Comparison of ENCODE assay signal across 17 cellular contexts in genomic region chr15:67130166-67130565, GRCh38.
DNase-seq lines count a peak whose midpoint lies in the region; ATAC-seq and TF ChIP-seq lines count a peak whose summit lies in the region.
"Had no signal": no experiment of that assay in that cellular context is flagged by ENCODE, and none has a peak within 500 bp of the region (broad histone marks: within the 10 kb centered on the region; RNA-seq: fewer than 3 reads in every experiment).

No MANE protein-coding gene starts in this region.

- H3K9me3 Mint-ChIP-seq in endodermal cell = no peaks in the 10 kb centered on the region
- H3K9me3 Mint-ChIP-seq: activated T-helper 2 cell treated with anti-CD3 and anti-CD28 coated beads, Interferon-gamma antibody, Interleukin-2, Interleukin-4, amounts not matched to agents 10 μg/mL and 5 μg/mL and 100 μg/mL, durations not matched to agents 14 hours and 24 hours and 36 hours had no signal

- in situ Hi-C loops in IMR-90 (cut with MboI; ENCODE audit: low sequenced_read_pairs) = no loop called here

- peak overlapping the region; percentile 61 for H3K23ac ChIP-seq in IMR-90 (ENCODE audit: low read depth, low read length)

- H3K36me3 ChIP-seq in BLaER1 = peaks cover 31% of the 10 kb centered on the region
- peaks cover 51% of the 10 kb centered on the region for H3K36me3 ChIP-seq in IMR-90 (ENCODE audit: control insufficient read depth, insufficient read depth, low read length)
- H3K36me3 ChIP-seq in endodermal cell (ENCODE audit: control insufficient read depth, insufficient read depth, low read length) = peaks cover 3% of the 10 kb centered on the region
- no peaks in the 10 kb centered on the region for H3K36me3 ChIP-seq in sigmoid colon
- H3K36me3 ChIP-seq in lower lobe of right lung = no peaks in the 10 kb centered on the region
- H3K36me3 ChIP-seq in H7 (replicated peaks; ENCODE audit: control insufficient read depth, insufficient read depth, low read length) = no peaks in the 10 kb centered on the region
- H3K36me3 ChIP-seq: right lobe of liver had no signal

- TF ChIP-seq POLR2A in IMR-90 (IDR thresholded peaks at IDR 0.05; ENCODE audit: low read depth, low read length) (no peak), sigmoid colon (IDR thresholded peaks at IDR 0.05) (no peak)

- peak overlapping the region; percentile 76 for H2BK20ac ChIP-seq in IMR-90 (ENCODE audit: low read depth, low read length)

- TF ChIP-seq CTCF in IMR-90 (conservative IDR thresholded peaks at IDR 0.05; ENCODE audit: low read depth, low read length) (no peak), endodermal cell (conservative IDR thresholded peaks at IDR 0.05) (no peak), sigmoid colon (IDR thresholded peaks at IDR 0.05) (no peak), lower lobe of right lung (IDR thresholded peaks at IDR 0.05) (no peak)

- ATAC-seq in IMR-90 (ENCODE audit: low read depth) = no peak
- ATAC-seq in lower lobe of right lung = no peak
- ATAC-seq: mucosa of descending colon, right lobe of liver had no signal

- H3K27me3 ChIP-seq in BLaER1 (no peaks in the 10 kb centered on the region), IMR-90 (ENCODE audit: control insufficient read depth, insufficient read depth, low read length) (no peaks in the 10 kb centered on the region), endodermal cell (ENCODE audit: control insufficient read depth, insufficient read depth, low read length, poor library complexity, severe bottlenecking) (no peaks in the 10 kb centered on the region), sigmoid colon (no peaks in the 10 kb centered on the region), lower lobe of right lung (ENCODE audit: low read depth) (no peaks in the 10 kb centered on the region), H7 (ENCODE audit: control insufficient read depth, insufficient read depth, low read length) (no peaks in the 10 kb centered on the region)
- H3K27me3 ChIP-seq: right lobe of liver had no signal

- no peak for TF ChIP-seq EP300 in sigmoid colon (IDR thresholded peaks at IDR 0.05)

- peak overlapping the region; percentile 71; the same call in 1 of the 3 replicates for H2BK15ac ChIP-seq in IMR-90 (ENCODE audit: low read depth, low read length)

- H4K5ac ChIP-seq in IMR-90 (ENCODE audit: low read depth, low read length) = peak overlapping the region; percentile 26

- H3K27ac ChIP-seq in BLaER1 = no peak overlapping the region
- peak overlapping the region; percentile 84 for H3K27ac ChIP-seq in IMR-90 (ENCODE audit: insufficient read depth, low read length)
- no peak overlapping the region for H3K27ac ChIP-seq in endodermal cell (ENCODE audit: low read depth, low read length)
- no peak overlapping the region for H3K27ac ChIP-seq in sigmoid colon
- no peak overlapping the region for H3K27ac ChIP-seq in lower lobe of right lung
- H3K27ac ChIP-seq: right lobe of liver had no signal

- H3K4me3 ChIP-seq in BLaER1 (no peak overlapping the region), IMR-90 (ENCODE audit: insufficient read depth, low read depth, low read length) (no peak overlapping the region), endodermal cell (ENCODE audit: low read length) (no peak overlapping the region), sigmoid colon (no peak overlapping the region), lower lobe of right lung (no peak overlapping the region), H7 (ENCODE audit: insufficient read depth, low read depth, low read length) (no peak overlapping the region)
- H3K4me3 ChIP-seq: mucosa of descending colon, right lobe of liver had no signal

- H2AK9ac ChIP-seq in IMR-90 (replicated peaks; ENCODE audit: low read depth, low read length, poor library complexity) = no peak overlapping the region

- H4K20me1 ChIP-seq in BLaER1 (peaks cover 98% of the 10 kb centered on the region), IMR-90 (ENCODE audit: insufficient read depth, low read length) (peaks cover 51% of the 10 kb centered on the region)

- H3K4me3 Mint-ChIP-seq in endodermal cell = no peak overlapping the region

- H3K79me1 ChIP-seq in IMR-90 (ENCODE audit: low read depth in 1 of 2, low read length in 2 of 2) = peaks cover 27 to 92% of the 10 kb centered on the region in 2 experiments

- peak overlapping the region; percentile 34 to 83; a peak in 3 of 4 replicates for H4K8ac ChIP-seq in IMR-90 (ENCODE audit: low read depth in 2 of 2, low read length in 2 of 2)

- H3K4ac ChIP-seq in IMR-90 (ENCODE audit: low read depth, low read length) = peak overlapping the region; percentile 85

- H3K27ac Mint-ChIP-seq in endodermal cell = no peak overlapping the region

- H2BK120ac ChIP-seq in IMR-90 (ENCODE audit: low read depth, low read length) = peak overlapping the region; percentile 83

- H3K4me1 Mint-ChIP-seq in endodermal cell = peaks cover 56% of the 10 kb centered on the region

- no peak overlapping the region for H2AFZ ChIP-seq in IMR-90 (replicated peaks; ENCODE audit: low read length, poor library complexity)

- H2BK5ac ChIP-seq in IMR-90 (ENCODE audit: low read depth, low read length, poor library complexity, severe bottlenecking) = peak overlapping the region; percentile 84

- peak overlapping the region; percentile 49; the same call in 1 of the 2 replicates for H3K18ac ChIP-seq in IMR-90 (ENCODE audit: low read depth, low read length)

- peak overlapping the region; percentile 93 for H3K4me2 ChIP-seq in BLaER1
- no peak overlapping the region for H3K4me2 ChIP-seq in IMR-90 (ENCODE audit: low read depth, low read length)

- peak overlapping the region; percentile 87; the same call in 1 of the 2 replicates for H3K14ac ChIP-seq in IMR-90 (replicated peaks; ENCODE audit: low read depth, low read length)

- no peak overlapping the region for H3K56ac ChIP-seq in IMR-90 (ENCODE audit: extremely low read depth, insufficient read depth, low read length)

- H3K36me3 Mint-ChIP-seq in endodermal cell (ENCODE audit: low read depth) = no peaks in the 10 kb centered on the region

- DNase-seq in IMR-90 (no peak), endodermal cell (peak; percentile 29), sigmoid colon (peak; percentile 56), lower lobe of right lung (no peak), H7 (no peak), DMS79 (lab: John Stamatoyannopoulos, UW) (no peak)
- DNase-seq: AML-193; amygdala; hippocampal formation; mucosa of descending colon; NCI-H2171; NCI-H774; occipital lobe; right lobe of liver; stimulated activated CD4-positive, alpha-beta T cell treated with anti-CD3 and anti-CD28 coated beads, Interleukin-1b, Interleukin-23, amount 100 ng/mL, for 48 hours had no signal

- peak overlapping the region; percentile 80 for H2AK5ac ChIP-seq in IMR-90 (ENCODE audit: low read depth, low read length)

- H3K4me1 ChIP-seq in BLaER1 (peaks cover 97% of the 10 kb centered on the region), IMR-90 (ENCODE audit: control insufficient read depth, insufficient read depth, low read length) (peaks cover 79% of the 10 kb centered on the region), endodermal cell (ENCODE audit: control insufficient read depth, insufficient read depth, low read length) (peaks cover 35% of the 10 kb centered on the region), sigmoid colon (peaks cover 0 to 90% (median 85%) of the 10 kb centered on the region in 4 donors), lower lobe of right lung (peaks cover 67% of the 10 kb centered on the region)

- 100% methylated on average over 2 of the region's 12 CpGs; no CpG with 5 or more reads in 1 of the 2 experiments for WGBS in IMR-90 (ENCODE audit: extremely low coverage in 2 of 2, insufficient read length in 1 of 2), 2 experiments
- WGBS in endodermal cell (ENCODE audit: insufficient coverage in 1 of 2, insufficient read length in 1 of 2), 2 experiments = 91 to 97% methylated on average over 6 to 12 of the region's 12 CpGs
- 89 to 93% methylated on average over 12 of the region's 12 CpGs for WGBS in sigmoid colon, 2 donors

- H3K27me3 Mint-ChIP-seq in endodermal cell (ENCODE audit: insufficient read depth) = peaks cover 2% of the 10 kb centered on the region

- intact Hi-C loops in IMR-90 (cut with micrococcal nuclease) (no loop called here), sigmoid colon (cut with DNase I) (no loop called here), lower lobe of right lung (cut with DNase I) (no loop called here)

- H3K9ac ChIP-seq in BLaER1 (no peak overlapping the region), IMR-90 (ENCODE audit: low read depth, low read length) (peak overlapping the region; percentile 30; the same call in 1 of the 2 replicates), endodermal cell (ENCODE audit: extremely low read depth, low read length, poor library complexity, severe bottlenecking) (no peak overlapping the region)

- dilution Hi-C loops in IMR-90 (cut with HindIII; ENCODE audit: low sequenced_read_pairs, unreplicated experiment) = no loop called here

- TF ChIP-seq RAD21 in IMR-90 (IDR thresholded peaks at IDR 0.05; ENCODE audit: low read length) = no peak

- peaks cover 71% of the 10 kb centered on the region for H3K9me1 ChIP-seq in IMR-90 (ENCODE audit: insufficient read depth, low read length)

- no TSS peak for BruUV-seq in IMR-90 (replicated peaks; lab: Mats Ljungman, UMichigan)

- H3K9me3 ChIP-seq in BLaER1 (no peaks in the 10 kb centered on the region), IMR-90 (ENCODE audit: control insufficient read depth, insufficient read depth, low read length) (no peaks in the 10 kb centered on the region), endodermal cell (ENCODE audit: control insufficient read depth, low read length) (no peaks in the 10 kb centered on the region), sigmoid colon (no peaks in the 10 kb centered on the region), lower lobe of right lung (no peaks in the 10 kb centered on the region)
- H3K9me3 ChIP-seq: mucosa of descending colon, right lobe of liver had no signal

- peak overlapping the region; percentile 73 for H4K91ac ChIP-seq in IMR-90 (ENCODE audit: insufficient read depth, low read depth, low read length)

- POLR2A ChIA-PET in IMR-90 (lab: Charles Lee; ENCODE audit: unreplicated experiment) = no interaction called here

- CTCF ChIA-PET in IMR-90 (lab: Yijun Ruan, JAX) = no interaction called here

TF ChIP-seq in IMR-90, 13 proteins besides CTCF, POLR2A, EP300 and RAD21 (continues in another document):
- no peak for TF ChIP-seq FOS (IDR thresholded peaks at IDR 0.05; ENCODE audit: low read depth, low read length)
- TF ChIP-seq BHLHE40 (IDR thresholded peaks at IDR 0.05; ENCODE audit: low read depth, low read length) = no peak
- TF ChIP-seq SMC3 (IDR thresholded peaks at IDR 0.05; ENCODE audit: low read depth, low read length) = no peak
- TF ChIP-seq MAFK (IDR thresholded peaks at IDR 0.05; ENCODE audit: low read depth, low read length) = no peak
- TF ChIP-seq NFE2L2 (IDR thresholded peaks at IDR 0.05; ENCODE audit: low read depth, low read length) = no peak
- TF ChIP-seq MXI1 (IDR thresholded peaks at IDR 0.05; ENCODE audit: borderline replicate concordance, low read depth, low read length) = no peak

Comparison
In these comparisons a context has a peak if more than half of its experiments do, and no peak if none do; other contexts are left out.
1. DNase-seq: peak in endodermal cell (single experiment) and sigmoid colon (single experiment); none in IMR-90 (single experiment), lower lobe of right lung (single experiment), H7 (single experiment) and DMS79 (single experiment).